1 cellular context compared by ENCODE assay signal in genomic region chr7:150983893-150984368, GRCh38.
A peak's percentile ranks its signal among the peaks of the same experiment; 100 is the strongest.
TF ChIP-seq lines count a peak whose summit lies in the region.

No MANE protein-coding gene starts in this region.

TF ChIP-seq in K562, 482 proteins besides CTCF, POLR2A, EP300 and RAD21 (continued from another document and continues in another):
- TF ChIP-seq ZNF408 (CRISPR knock-in tag; IDR thresholded peaks at IDR 0.05; ENCODE audit: low read depth) (no peak), MED1 (CRISPR knock-in tag; IDR thresholded peaks at IDR 0.05; ENCODE audit: borderline replicate concordance) (no peak), PTBP1 (IDR thresholded peaks at IDR 0.05; ENCODE audit: low read depth, low read length) (no peak), FOXA3 (CRISPR knock-in tag; conservative IDR thresholded peaks at IDR 0.05 in 1 of 2, IDR thresholded peaks at IDR 0.05 in 1 of 2) (0 out of 4 replicates have a peak, but pooled peaks of 1 of the 2 experiments have one; percentile 12), ZNF316 (IDR thresholded peaks at IDR 0.05) (peak; percentile 69), ZNF444 (CRISPR knock-in tag; IDR thresholded peaks at IDR 0.05) (no peak), BRF2 (IDR thresholded peaks at IDR 0.05; ENCODE audit: borderline replicate concordance, insufficient read depth, insufficient read length) (no peak), MYBL2 (IDR thresholded peaks at IDR 0.05; ENCODE audit: low read depth) (no peak), MYBL2 (CRISPR knock-in tag; IDR thresholded peaks at IDR 0.05; ENCODE audit: borderline replicate concordance) (no peak), MECOM (CRISPR knock-in tag; IDR thresholded peaks at IDR 0.05) (peak; percentile 51; the same call in 1 of the 2 replicates), RHOXF2B (CRISPR knock-in tag; conservative IDR thresholded peaks at IDR 0.05) (no peak), MXI1 (IDR thresholded peaks at IDR 0.05; ENCODE audit: low read depth, low read length) (0 out of 2 replicates have a peak, but pooled peaks have one; percentile 21), ZNF239 (CRISPR knock-in tag; IDR thresholded peaks at IDR 0.05) (no peak), RBM17 (IDR thresholded peaks at IDR 0.05; ENCODE audit: borderline replicate concordance, low read depth, low read length) (no peak), ZNF263 (CRISPR knock-in tag; IDR thresholded peaks at IDR 0.05; ENCODE audit: borderline replicate concordance) (peak; percentile 31), ZNF668 (CRISPR knock-in tag; IDR thresholded peaks at IDR 0.05) (peak; percentile 52; the same call in 1 of the 2 replicates), ZNF175 (CRISPR knock-in tag; IDR thresholded peaks at IDR 0.05; ENCODE audit: low read depth) (no peak; the same call in 1 of the 2 replicates), NR4A1 (CRISPR knock-in tag; IDR thresholded peaks at IDR 0.05) (no peak), NR4A1 (tag; IDR thresholded peaks at IDR 0.05) (0 out of 2 replicates have a peak, but pooled peaks have one; percentile 52), GABPB1 (CRISPR knock-in tag; IDR thresholded peaks at IDR 0.05) (peak; percentile 43; the same call in 1 of the 2 replicates), TCF15 (CRISPR knock-in tag; IDR thresholded peaks at IDR 0.05) (no peak; the same call in 1 of the 2 replicates), CBX5 (IDR thresholded peaks at IDR 0.05; ENCODE audit: borderline replicate concordance, low read depth) (no peak), TAF15 (IDR thresholded peaks at IDR 0.05; ENCODE audit: low read depth, low read length) (no peak), DDX20 (tag; IDR thresholded peaks at IDR 0.05; ENCODE audit: low read depth) (peak; percentile 69; the same call in 1 of the 2 replicates), SLC30A9 (CRISPR knock-in tag; IDR thresholded peaks at IDR 0.05) (no peak), USF1 (CRISPR knock-in tag; IDR thresholded peaks at IDR 0.05) (0 out of 2 replicates have a peak, but pooled peaks have one; percentile 13), ZNF785 (CRISPR knock-in tag; IDR thresholded peaks at IDR 0.05) (no peak), NR2C2 (CRISPR knock-in tag; IDR thresholded peaks at IDR 0.05) (peak; percentile 56; the same call in 1 of the 2 replicates), NR2C2 (tag; IDR thresholded peaks at IDR 0.05) (no peak), CEBPB (tag; IDR thresholded peaks at IDR 0.05) (no peak), FOXP1 (CRISPR knock-in tag; IDR thresholded peaks at IDR 0.05) (peak; percentile 81; the same call in 1 of the 2 replicates), SIN3A (IDR thresholded peaks at IDR 0.05; ENCODE audit: borderline replicate concordance in 2 of 2, control insufficient read depth in 1 of 2, low read depth in 2 of 2, low read length in 2 of 2) (peak; percentile 45 to 59; a peak in 1 of 4 replicates), FOXK1 (CRISPR knock-in tag; IDR thresholded peaks at IDR 0.05; ENCODE audit: borderline replicate concordance) (0 out of 2 replicates have a peak, but pooled peaks have one; percentile 48), ZC3H8 (IDR thresholded peaks at IDR 0.05) (no peak), BRD4 (IDR thresholded peaks at IDR 0.05) (no peak), REST (CRISPR knock-in tag; IDR thresholded peaks at IDR 0.05; ENCODE audit: low read depth) (peak; percentile 99), ZBTB11 (CRISPR knock-in tag; IDR thresholded peaks at IDR 0.05) (peak in 1 of 3 experiments; percentile 52; a peak in 1 of 6 replicates), SNIP1 (IDR thresholded peaks at IDR 0.05; ENCODE audit: low read depth) (no peak), CEBPG (CRISPR knock-in tag; IDR thresholded peaks at IDR 0.05) (peak; percentile 29; the same call in 1 of the 2 replicates), CEBPG (tag; conservative IDR thresholded peaks at IDR 0.05 in 1 of 2, IDR thresholded peaks at IDR 0.05 in 1 of 2) (no peak), PBX2 (CRISPR knock-in tag; IDR thresholded peaks at IDR 0.05; ENCODE audit: low read depth) (no peak), PBX2 (tag; conservative IDR thresholded peaks at IDR 0.05; ENCODE audit: low read depth) (no peak), HLTF (IDR thresholded peaks at IDR 0.05) (no peak)
- TF ChIP-seq, protein P1, sequence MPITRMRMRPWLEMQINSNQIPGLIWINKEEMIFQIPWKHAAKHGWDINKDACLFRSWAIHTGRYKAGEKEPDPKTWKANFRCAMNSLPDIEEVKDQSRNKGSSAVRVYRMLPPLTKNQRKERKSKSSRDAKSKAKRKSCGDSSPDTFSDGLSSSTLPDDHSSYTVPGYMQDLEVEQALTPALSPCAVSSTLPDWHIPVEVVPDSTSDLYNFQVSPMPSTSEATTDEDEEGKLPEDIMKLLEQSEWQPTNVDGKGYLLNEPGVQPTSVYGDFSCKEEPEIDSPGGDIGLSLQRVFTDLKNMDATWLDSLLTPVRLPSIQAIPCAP (CRISPR knock-in tag; IDR thresholded peaks at IDR 0.05; ENCODE audit: borderline replicate concordance) = 0 out of 2 replicates have a peak, but pooled peaks have one; percentile 45
- TF ChIP-seq, protein P2, sequence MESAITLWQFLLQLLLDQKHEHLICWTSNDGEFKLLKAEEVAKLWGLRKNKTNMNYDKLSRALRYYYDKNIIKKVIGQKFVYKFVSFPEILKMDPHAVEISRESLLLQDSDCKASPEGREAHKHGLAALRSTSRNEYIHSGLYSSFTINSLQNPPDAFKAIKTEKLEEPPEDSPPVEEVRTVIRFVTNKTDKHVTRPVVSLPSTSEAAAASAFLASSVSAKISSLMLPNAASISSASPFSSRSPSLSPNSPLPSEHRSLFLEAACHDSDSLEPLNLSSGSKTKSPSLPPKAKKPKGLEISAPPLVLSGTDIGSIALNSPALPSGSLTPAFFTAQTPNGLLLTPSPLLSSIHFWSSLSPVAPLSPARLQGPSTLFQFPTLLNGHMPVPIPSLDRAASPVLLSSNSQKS (CRISPR knock-in tag; IDR thresholded peaks at IDR 0.05) = no peak
- TF ChIP-seq, protein P3, sequence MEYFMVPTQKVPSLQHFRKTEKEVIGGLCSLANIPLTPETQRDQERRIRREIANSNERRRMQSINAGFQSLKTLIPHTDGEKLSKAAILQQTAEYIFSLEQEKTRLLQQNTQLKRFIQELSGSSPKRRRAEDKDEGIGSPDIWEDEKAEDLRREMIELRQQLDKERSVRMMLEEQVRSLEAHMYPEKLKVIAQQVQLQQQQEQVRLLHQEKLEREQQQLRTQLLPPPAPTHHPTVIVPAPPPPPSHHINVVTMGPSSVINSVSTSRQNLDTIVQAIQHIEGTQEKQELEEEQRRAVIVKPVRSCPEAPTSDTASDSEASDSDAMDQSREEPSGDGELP (CRISPR knock-in tag; IDR thresholded peaks at IDR 0.05; ENCODE audit: borderline replicate concordance) = peak; percentile 70
- TF ChIP-seq, protein P4, sequence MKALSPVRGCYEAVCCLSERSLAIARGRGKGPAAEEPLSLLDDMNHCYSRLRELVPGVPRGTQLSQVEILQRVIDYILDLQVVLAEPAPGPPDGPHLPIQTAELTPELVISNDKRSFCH (CRISPR knock-in tag; IDR thresholded peaks at IDR 0.05) = no peak
- TF ChIP-seq, protein P4 (tag; IDR thresholded peaks at IDR 0.05) = no peak
- TF ChIP-seq, protein P5, sequence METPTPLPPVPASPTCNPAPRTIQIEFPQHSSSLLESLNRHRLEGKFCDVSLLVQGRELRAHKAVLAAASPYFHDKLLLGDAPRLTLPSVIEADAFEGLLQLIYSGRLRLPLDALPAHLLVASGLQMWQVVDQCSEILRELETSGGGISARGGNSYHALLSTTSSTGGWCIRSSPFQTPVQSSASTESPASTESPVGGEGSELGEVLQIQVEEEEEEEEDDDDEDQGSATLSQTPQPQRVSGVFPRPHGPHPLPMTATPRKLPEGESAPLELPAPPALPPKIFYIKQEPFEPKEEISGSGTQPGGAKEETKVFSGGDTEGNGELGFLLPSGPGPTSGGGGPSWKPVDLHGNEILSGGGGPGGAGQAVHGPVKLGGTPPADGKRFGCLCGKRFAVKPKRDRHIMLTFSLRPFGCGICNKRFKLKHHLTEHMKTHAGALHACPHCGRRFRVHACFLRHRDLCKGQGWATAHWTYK (CRISPR knock-in tag; IDR thresholded peaks at IDR 0.05) = 0 out of 2 replicates have a peak, but pooled peaks have one; percentile 45
